26 cellular contexts compared by ENCODE assay signal in the genomic region with DNA sequence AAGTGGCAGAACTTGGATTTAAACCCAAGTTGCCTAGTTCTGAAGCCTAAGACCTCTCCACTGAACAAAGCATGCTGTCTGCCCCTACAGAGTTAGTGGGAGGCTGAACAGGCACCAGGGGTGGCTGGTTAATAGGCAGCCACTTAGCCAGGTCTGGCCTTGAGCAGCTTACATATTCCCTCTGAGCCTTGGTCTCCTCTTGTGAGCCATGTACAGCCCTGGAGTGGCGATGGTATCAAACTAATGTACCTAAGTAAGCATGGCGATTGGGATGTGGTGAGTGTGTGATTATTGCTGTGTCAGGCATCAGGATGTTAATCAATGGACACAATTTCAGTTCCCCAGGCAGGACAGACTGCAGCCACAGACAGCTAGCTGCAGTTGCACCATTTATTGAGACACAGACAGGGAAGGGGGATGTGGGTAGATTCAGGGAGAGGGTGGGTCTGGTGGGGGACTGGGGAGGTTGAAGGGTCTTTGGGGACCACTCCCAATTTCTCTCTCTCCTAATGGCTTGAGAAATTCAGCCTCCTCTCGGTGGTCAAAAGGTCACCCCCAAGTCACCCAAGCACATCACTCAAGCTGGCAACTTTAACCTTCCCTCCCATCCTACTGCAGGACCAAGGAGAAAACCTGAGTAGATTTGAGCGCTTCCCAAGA. TPM values are rescaled to one million over a fixed set of nuclear protein-coding genes. Genes with fewer than 3 reads are reported as not detected.
DNase-seq lines count a peak whose midpoint lies in the region; ATAC-seq, FAIRE-seq and TF ChIP-seq lines count a peak whose summit lies in the region.
"Had no signal": no experiment of that assay in that cellular context is flagged by ENCODE, and none has a peak within 500 bp of the region (broad histone marks: within the 10 kb centered on the region; RNA-seq: fewer than 3 reads in every experiment).

No MANE protein-coding gene starts in this region.

- H3K4me1 ChIP-seq in A549 (peaks cover 36% of the 10 kb centered on the region), IMR-90 (ENCODE audit: control insufficient read depth, insufficient read depth, low read length) (no peaks in the 10 kb centered on the region), esophagus muscularis mucosa (peaks cover 0 to 8% (median 4%) of the 10 kb centered on the region in 4 donors)
- H3K4me1 ChIP-seq: BE2C had no signal

- no peaks in the 10 kb centered on the region for H3K9me3 ChIP-seq in A549
- no peaks in the 10 kb centered on the region for H3K9me3 ChIP-seq in IMR-90 (ENCODE audit: control insufficient read depth, insufficient read depth, low read length)
- no peaks in the 10 kb centered on the region for H3K9me3 ChIP-seq in esophagus muscularis mucosa
- H3K9me3 ChIP-seq: BE2C; BLaER1 treated with 17β-estradiol and CSF1 and Interleukin-3, amounts not matched to agents 10 nM and 100 nM had no signal

- H3K23ac ChIP-seq in IMR-90 (ENCODE audit: low read depth, low read length) = no peak overlapping the region

- FAIRE-seq in A549 (lab: Jason Lieb, UNC) = no peak
- FAIRE-seq: A204.1, G401.6, GM12892, GM19239 had no signal

- H3K79me1 ChIP-seq in IMR-90 (ENCODE audit: low read depth in 1 of 2, low read length in 2 of 2) = no peaks in the 10 kb centered on the region

- POLR2A ChIA-PET in A549 (lab: Yijun Ruan, JAX) = no interaction called here
- POLR2A ChIA-PET in IMR-90 (lab: Charles Lee; ENCODE audit: unreplicated experiment) = no interaction called here

- CTCF ChIA-PET in A549 (lab: Yijun Ruan, JAX) (interaction anchor here (0.7 to 1.9 kb wide), 4 partner anchors 14 to 239 kb away, joined by 3 to 5 read pairs (median 4); no protein-coding TSS in a partner anchor), IMR-90 (lab: Yijun Ruan, JAX) (no interaction called here)

- in situ Hi-C loops in IMR-90 (cut with MboI; ENCODE audit: low sequenced_read_pairs) = no loop called here

- no peaks in the 10 kb centered on the region; the same call in 1 of the 2 replicates for H3K9me1 ChIP-seq in IMR-90 (ENCODE audit: insufficient read depth, low read length)

- no peak overlapping the region for H2AFZ ChIP-seq in IMR-90 (replicated peaks; ENCODE audit: low read length, poor library complexity)
- H2AFZ ChIP-seq: GM23248 had no signal

- H3K27ac Mint-ChIP-seq in neural crest cell (ENCODE audit: unreplicated experiment) = peak overlapping the region; percentile 23
- H3K27ac Mint-ChIP-seq: CD4-positive, alpha-beta T cell; HFFc6 had no signal

- TF ChIP-seq POLR2A in A549 (IDR thresholded peaks at IDR 0.05; ENCODE audit: low read length) (no peak), IMR-90 (IDR thresholded peaks at IDR 0.05; ENCODE audit: low read depth, low read length) (no peak), esophagus muscularis mucosa (IDR thresholded peaks at IDR 0.05; ENCODE audit: low read depth) (no peak)

- H4K5ac ChIP-seq in IMR-90 (ENCODE audit: low read depth, low read length) = no peak overlapping the region

- TF ChIP-seq RAD21 in A549 (conservative IDR thresholded peaks at IDR 0.05 in 1 of 2, IDR thresholded peaks at IDR 0.05 in 1 of 2) = no peak
- no peak for TF ChIP-seq RAD21 in IMR-90 (IDR thresholded peaks at IDR 0.05; ENCODE audit: low read length)

- H3K4me3 ChIP-seq in A549 (no peak overlapping the region), IMR-90 (ENCODE audit: insufficient read depth, low read depth, low read length) (no peak overlapping the region), esophagus muscularis mucosa (no peak overlapping the region)
- H3K4me3 ChIP-seq: BLaER1 treated with 17β-estradiol and CSF1 and Interleukin-3, amounts not matched to agents 10 nM and 100 nM; GM23248 had no signal

- H3K27me3 Mint-ChIP-seq in neural crest cell (ENCODE audit: low read depth) = peaks cover 5% of the 10 kb centered on the region
- H3K27me3 Mint-ChIP-seq: CD4-positive, alpha-beta T cell had no signal

- peak overlapping the region; percentile 9 for H2AK9ac ChIP-seq in IMR-90 (replicated peaks; ENCODE audit: low read depth, low read length, poor library complexity)

- peaks cover 9% of the 10 kb centered on the region for H3K4me1 Mint-ChIP-seq in neural crest cell
- H3K4me1 Mint-ChIP-seq: CD14-positive monocyte had no signal

- ATAC-seq in A549 (peak in 1 of 2 experiments; percentile 18; a peak in 2 of 6 replicates), IMR-90 (ENCODE audit: low read depth) (no peak), HG02840 (IDR thresholded peaks at IDR 0.05; ENCODE audit: low FRiP score, unreplicated experiment) (no peak), GM18520 (IDR thresholded peaks at IDR 0.05; ENCODE audit: unreplicated experiment) (no peak)

- H2BK5ac ChIP-seq in IMR-90 (ENCODE audit: low read depth, low read length, poor library complexity, severe bottlenecking) = no peak overlapping the region

- no peak overlapping the region for H3K14ac ChIP-seq in IMR-90 (replicated peaks; ENCODE audit: low read depth, low read length)

- no peak overlapping the region for H3K56ac ChIP-seq in IMR-90 (ENCODE audit: extremely low read depth, insufficient read depth, low read length)

- H3K36me3 Mint-ChIP-seq in neural crest cell (ENCODE audit: low read depth) = no peaks in the 10 kb centered on the region
- H3K36me3 Mint-ChIP-seq: CD14-positive monocyte; CD8-positive, alpha-beta memory T cell had no signal

- no peak for DNase-seq in A549 (ENCODE audit: low read depth in 1 of 2, low spot score in 1 of 2)
- no peak for DNase-seq in IMR-90
- no peak for DNase-seq in neural crest cell (ENCODE audit: low read depth, low spot score)
- peak; percentile 45 for DNase-seq in posterior vena cava (ENCODE audit: low spot score)
- DNase-seq in occipital lobe (lab: John Stamatoyannopoulos, UW) = no peak
- no peak for DNase-seq in esophagus muscularis mucosa (ENCODE audit: extremely low spot score)
- DNase-seq: ACHN; AML-193; BE2C; CD4-positive, alpha-beta T cell; CD8-positive, alpha-beta memory T cell; DMS153; DND-41; GM23248; H9; HFFc6 had no signal

- TF ChIP-seq EP300 in A549 (IDR thresholded peaks at IDR 0.05) = no peak
- TF ChIP-seq EP300 in esophagus muscularis mucosa (IDR thresholded peaks at IDR 0.05) = no peak

- H3K36me3 ChIP-seq in IMR-90 (ENCODE audit: control insufficient read depth, insufficient read depth, low read length) (no peaks in the 10 kb centered on the region), esophagus muscularis mucosa (no peaks in the 10 kb centered on the region)
- H3K36me3 ChIP-seq: BE2C; BLaER1 treated with 17β-estradiol and CSF1 and Interleukin-3, amounts not matched to agents 10 nM and 100 nM had no signal

- H2AK5ac ChIP-seq in IMR-90 (ENCODE audit: low read depth, low read length) = no peak overlapping the region

- H4K20me1 ChIP-seq in IMR-90 (ENCODE audit: insufficient read depth, low read length) = no peaks in the 10 kb centered on the region; the same call in 1 of the 2 replicates
- H4K20me1 ChIP-seq: BLaER1 treated with 17β-estradiol and CSF1 and Interleukin-3, amounts not matched to agents 10 nM and 100 nM had no signal

- no peak overlapping the region for H3K9ac ChIP-seq in IMR-90 (ENCODE audit: low read depth, low read length)
- H3K9ac ChIP-seq: BLaER1 treated with 17β-estradiol and CSF1 and Interleukin-3, amounts not matched to agents 10 nM and 100 nM; GM23248 had no signal

- H4K8ac ChIP-seq in IMR-90 (ENCODE audit: low read depth in 2 of 2, low read length in 2 of 2) = no peak overlapping the region

- no peak overlapping the region for H4K91ac ChIP-seq in IMR-90 (ENCODE audit: insufficient read depth, low read depth, low read length)

- 92% methylated on average over 4 of the region's 4 CpGs for WGBS in A549 (ENCODE audit: missing lambda C conversion rate)
- WGBS in IMR-90 (ENCODE audit: extremely low coverage in 2 of 2, insufficient read length in 1 of 2), 2 experiments = 65% methylated on average over 2 of the region's 4 CpGs; no CpG with 5 or more reads in 1 of the 2 experiments
- 70% methylated on average over 4 of the region's 4 CpGs for WGBS in esophagus muscularis mucosa

- BruUV-seq in IMR-90 (replicated peaks; lab: Mats Ljungman, UMichigan) = no TSS peak

- H3K4me3 Mint-ChIP-seq in neural crest cell = no peak overlapping the region
- H3K4me3 Mint-ChIP-seq: CD14-positive monocyte; CD4-positive, alpha-beta T cell; CD8-positive, alpha-beta memory T cell; H9; HFFc6 had no signal

- no peak overlapping the region for H2BK15ac ChIP-seq in IMR-90 (ENCODE audit: low read depth, low read length)

- H3K27ac ChIP-seq in A549 = peak overlapping the region in 1 of 2 experiments; percentile 17; a peak in 2 of 6 replicates
- no peak overlapping the region for H3K27ac ChIP-seq in IMR-90 (ENCODE audit: insufficient read depth, low read length)
- H3K27ac ChIP-seq in esophagus muscularis mucosa (replicated peaks in 1 of 4) = no peak overlapping the region
- H3K27ac ChIP-seq: 22Rv1; BLaER1 treated with 17β-estradiol and CSF1 and Interleukin-3, amounts not matched to agents 10 nM and 100 nM; GM23248 had no signal

- intact Hi-C loops in IMR-90 (cut with micrococcal nuclease) = no loop called here
- intact Hi-C loops in posterior vena cava (cut with DNase I) = no loop called here
- intact Hi-C loops in esophagus muscularis mucosa (cut with DNase I) = no loop called here

- H3K27me3 ChIP-seq in IMR-90 (ENCODE audit: control insufficient read depth, insufficient read depth, low read length) = peaks cover 45% of the 10 kb centered on the region
- H3K27me3 ChIP-seq in esophagus muscularis mucosa = peaks cover 0 to 24% (median 0%) of the 10 kb centered on the region in 4 donors
- H3K27me3 ChIP-seq: BLaER1 treated with 17β-estradiol and CSF1 and Interleukin-3, amounts not matched to agents 10 nM and 100 nM had no signal

- H3K4me2 ChIP-seq in A549 = peak overlapping the region; percentile 44; the same call in 2 of the 3 replicates
- H3K4me2 ChIP-seq in IMR-90 (ENCODE audit: low read depth, low read length) = no peak overlapping the region

- TF ChIP-seq CTCF in A549 (IDR thresholded peaks at IDR 0.05) (no peak), IMR-90 (conservative IDR thresholded peaks at IDR 0.05; ENCODE audit: low read depth, low read length) (no peak), neural crest cell (conservative IDR thresholded peaks at IDR 0.05) (no peak), esophagus muscularis mucosa (IDR thresholded peaks at IDR 0.05) (no peak)

- dilution Hi-C loops in IMR-90 (cut with HindIII; ENCODE audit: low sequenced_read_pairs, unreplicated experiment) = no loop called here

- no peak overlapping the region for H2BK20ac ChIP-seq in IMR-90 (ENCODE audit: low read depth, low read length)

- H3K9me3 Mint-ChIP-seq in neural crest cell = no peaks in the 10 kb centered on the region
- H3K9me3 Mint-ChIP-seq: CD14-positive monocyte; CD4-positive, alpha-beta T cell; CD8-positive, alpha-beta memory T cell; H9; HFFc6 had no signal

- no peak overlapping the region for H3K4ac ChIP-seq in IMR-90 (ENCODE audit: low read depth, low read length)

- H2BK120ac ChIP-seq in IMR-90 (ENCODE audit: low read depth, low read length) = no peak overlapping the region

- H3K18ac ChIP-seq in IMR-90 (ENCODE audit: low read depth, low read length) = no peak overlapping the region

RNA-seq across cellular contexts. Expression of a gene that starts 7.3 kb away (rescaled TPM):
- 12.7 and 12.8 TPM in 2 replicates for polyA plus RNA-seq in A549 (2011; rRNA removed)
- 10.2 and 10.3 TPM in 2 replicates for polyA plus RNA-seq in A549 (2012; cell fraction: cytosol; rRNA removed)
- polyA plus RNA-seq in A549 (2012; cell fraction: nucleus; rRNA removed) = 10.0 and 11.4 TPM in 2 replicates
- polyA plus RNA-seq in A549 (2017; fragmentation: RNase III; extraction: RNeasy Plus Mini Kit Qiagen cat#74134 plus additional on column Dnase treatment) = 2.1 to 3.2 TPM (median 2.8 TPM) in 3 replicates
- polyA minus RNA-seq in A549 (2011; rRNA and poly(A)+ RNA removed) = 13.4 and 14.5 TPM in 2 replicates
- under 0.01 TPM in 1 of 2 replicates, not detected in the other for total RNA-seq in IMR-90 (2012; rRNA removed)
- polyA plus RNA-seq in IMR-90 (2012; rRNA removed) = 0.03 and 0.07 TPM in 2 replicates
- polyA plus RNA-seq in IMR-90 (2012; cell fraction: cytosol; rRNA removed) = 0.05 TPM in 1 of 2 replicates, not detected in the other
- polyA plus RNA-seq in IMR-90 (2012; cell fraction: nucleus; rRNA removed; ENCODE audit: low replicate concordance) = 0.07 and 0.11 TPM in 2 replicates
- total RNA-seq in neural crest cell = not detected in 2 replicates
- not detected for total RNA-seq in posterior vena cava
- 0.94 TPM for total RNA-seq in occipital lobe
- 1 to 10 TPM in 1 of 4 donors, under 1 TPM in 3; 0.13 to 5.4 (median 0.20) TPM for total RNA-seq in esophagus muscularis mucosa
- total RNA-seq: CD4-positive, alpha-beta T cell; CD8-positive, alpha-beta memory T cell; H4; H9 had no signal
- polyA plus RNA-seq: CD14-positive monocyte; CD8-positive, alpha-beta memory T cell; GM23248 had no signal

RNA-seq across cellular contexts. Expression of a gene that starts 12.9 kb away (rescaled TPM):
- polyA plus RNA-seq in A549 (2011; rRNA removed) = 0.05 and 0.07 TPM in 2 replicates
- 0.04 and 0.07 TPM in 2 replicates for polyA plus RNA-seq in A549 (2012; cell fraction: cytosol; rRNA removed)
- polyA plus RNA-seq in A549 (2012; cell fraction: nucleus; rRNA removed) = 0.12 and 0.47 TPM in 2 replicates
- 0.08 TPM in 1 of 3 replicates, not detected in the others for polyA plus RNA-seq in A549 (2017; fragmentation: RNase III; extraction: RNeasy Plus Mini Kit Qiagen cat#74134 plus additional on column Dnase treatment)
- 0.29 TPM in 1 of 2 replicates, not detected in the other for polyA minus RNA-seq in A549 (2011; rRNA and poly(A)+ RNA removed)
- total RNA-seq in IMR-90 (2012; rRNA removed) = under 0.01 TPM in 1 of 2 replicates, not detected in the other
- 0.09 and 0.24 TPM in 2 replicates for polyA plus RNA-seq in IMR-90 (2012; rRNA removed)
- 0.08 TPM in 1 of 2 replicates, not detected in the other for polyA plus RNA-seq in IMR-90 (2012; cell fraction: cytosol; rRNA removed)
- 1.1 and 1.3 TPM in 2 replicates for polyA plus RNA-seq in IMR-90 (2012; cell fraction: nucleus; rRNA removed; ENCODE audit: low replicate concordance)
- total RNA-seq in neural crest cell = not detected in 2 replicates
- total RNA-seq in posterior vena cava = not detected
- total RNA-seq in occipital lobe = not detected
- not detected for total RNA-seq in esophagus muscularis mucosa
- total RNA-seq: CD4-positive, alpha-beta T cell; CD8-positive, alpha-beta memory T cell; GM23248; H4; H9; HFFc6 had no signal
- polyA plus RNA-seq: CD14-positive monocyte; CD8-positive, alpha-beta memory T cell had no signal

RNA-seq across cellular contexts. Expression of a gene that starts 25.3 kb away (rescaled TPM):
- polyA plus RNA-seq in A549 (2011; rRNA removed) = 0.04 and 0.07 TPM in 2 replicates
- polyA plus RNA-seq in A549 (2012; cell fraction: cytosol; rRNA removed) = 0.03 TPM in 2 replicates
- polyA plus RNA-seq in A549 (2012; cell fraction: nucleus; rRNA removed) = 0.16 and 0.17 TPM in 2 replicates
- 0.06 to 0.07 TPM in 2 of 3 replicates, not detected in the other for polyA plus RNA-seq in A549 (2017; fragmentation: RNase III; extraction: RNeasy Plus Mini Kit Qiagen cat#74134 plus additional on column Dnase treatment)
- polyA minus RNA-seq in A549 (2011; rRNA and poly(A)+ RNA removed) = not detected in 2 replicates
- total RNA-seq in IMR-90 (2012; rRNA removed) = not detected in 2 replicates
- not detected in 2 replicates for polyA plus RNA-seq in IMR-90 (2012; rRNA removed)
- polyA plus RNA-seq in IMR-90 (2012; cell fraction: cytosol; rRNA removed) = not detected in 2 replicates
- 0.03 TPM in 1 of 2 replicates, not detected in the other for polyA plus RNA-seq in IMR-90 (2012; cell fraction: nucleus; rRNA removed; ENCODE audit: low replicate concordance)
- not detected in 2 replicates for total RNA-seq in neural crest cell
- total RNA-seq in posterior vena cava = not detected
- total RNA-seq in occipital lobe = not detected
- total RNA-seq in esophagus muscularis mucosa = not detected
- total RNA-seq: CD4-positive, alpha-beta T cell; CD8-positive, alpha-beta memory T cell; GM23248; H4; H9; HFFc6 had no signal
- polyA plus RNA-seq: CD14-positive monocyte; CD8-positive, alpha-beta memory T cell; GM23248 had no signal

RNA-seq across cellular contexts. Expression of a gene that starts 27.6 kb away (rescaled TPM):
- polyA plus RNA-seq in A549 (2011; rRNA removed) (0.09 TPM in 1 of 2 replicates, not detected in the other), A549 (2017; fragmentation: RNase III; extraction: RNeasy Plus Mini Kit Qiagen cat#74134 plus additional on column Dnase treatment) (0.12 TPM in 2 of 3 replicates, not detected in the other), IMR-90 (2012; rRNA removed) (not detected in 2 replicates)
- 0.03 TPM in 2 replicates for polyA plus RNA-seq in A549 (2012; cell fraction: cytosol; rRNA removed)
- 0.20 and 0.29 TPM in 2 replicates for polyA plus RNA-seq in A549 (2012; cell fraction: nucleus; rRNA removed)
- polyA minus RNA-seq in A549 (2011; rRNA and poly(A)+ RNA removed) = 0.17 TPM in 1 of 2 replicates, not detected in the other
- total RNA-seq in IMR-90 (2012; rRNA removed) (not detected in 2 replicates), neural crest cell (not detected in 2 replicates), posterior vena cava (not detected), occipital lobe (1.9 TPM), esophagus muscularis mucosa (1 to 10 TPM in 1 of 4 donors, under 1 TPM in 2, not detected in 1; 0.33 to 2.1 (median 0.75) TPM)
- polyA plus RNA-seq in IMR-90 (2012; cell fraction: cytosol; rRNA removed) = not detected in 2 replicates
- polyA plus RNA-seq in IMR-90 (2012; cell fraction: nucleus; rRNA removed; ENCODE audit: low replicate concordance) = not detected in 2 replicates
- total RNA-seq: CD4-positive, alpha-beta T cell; CD8-positive, alpha-beta memory T cell; GM23248; H4; H9 had no signal
- polyA plus RNA-seq: CD14-positive monocyte; CD8-positive, alpha-beta memory T cell; GM23248 had no signal

RNA-seq across cellular contexts. Expression of a gene that starts 44.1 kb away (rescaled TPM):
- polyA plus RNA-seq in A549 (2011; rRNA removed) = not detected in 2 replicates
- polyA plus RNA-seq in A549 (2012; cell fraction: cytosol; rRNA removed) = not detected in 2 replicates
- polyA plus RNA-seq in A549 (2012; cell fraction: nucleus; rRNA removed) = 0.02 TPM in 1 of 2 replicates, not detected in the other
- not detected in 3 replicates for polyA plus RNA-seq in A549 (2017; fragmentation: RNase III; extraction: RNeasy Plus Mini Kit Qiagen cat#74134 plus additional on column Dnase treatment)
- not detected in 2 replicates for polyA minus RNA-seq in A549 (2011; rRNA and poly(A)+ RNA removed)
- total RNA-seq in IMR-90 (2012; rRNA removed) = not detected in 2 replicates
- polyA plus RNA-seq in IMR-90 (2012; rRNA removed) = not detected in 2 replicates
- not detected in 2 replicates for polyA plus RNA-seq in IMR-90 (2012; cell fraction: cytosol; rRNA removed)
- not detected in 2 replicates for polyA plus RNA-seq in IMR-90 (2012; cell fraction: nucleus; rRNA removed; ENCODE audit: low replicate concordance)
- not detected in 2 replicates for total RNA-seq in neural crest cell
- not detected for total RNA-seq in posterior vena cava
- not detected for total RNA-seq in occipital lobe
- not detected for total RNA-seq in esophagus muscularis mucosa
- total RNA-seq: CD4-positive, alpha-beta T cell; CD8-positive, alpha-beta memory T cell; GM23248; H4; H9; HFFc6 had no signal
- polyA plus RNA-seq: CD14-positive monocyte; CD8-positive, alpha-beta memory T cell; GM23248 had no signal
